In genomic region chr9:123976579-123976978, GRCh38 we compare ENCODE assay signal across 14 cellular contexts. TPM values are rescaled to one million over a fixed set of nuclear protein-coding genes. Genes with fewer than 3 reads are reported as not detected.
DNase-seq lines count a peak whose midpoint lies in the region; ATAC-seq, FAIRE-seq and TF ChIP-seq lines count a peak whose summit lies in the region.
"Not testable (repeated sequence)": the region's sequence is repeated elsewhere in the genome, so short reads cannot be mapped to it uniquely, and the experiment has no call there.
"Had no signal": no experiment of that assay in that cellular context is flagged by ENCODE, and none has a peak within 500 bp of the region (broad histone marks: within the 10 kb centered on the region; RNA-seq: fewer than 3 reads in every experiment).

No MANE protein-coding gene starts in this region.

- H3K27me3 Mint-ChIP-seq in GM23338 (ENCODE audit: insufficient read depth, low read depth, poor library complexity), result not testable (repeated sequence)
- peaks cover 36% of the 10 kb centered on the region for H3K27me3 Mint-ChIP-seq in WTC11 (ENCODE audit: low read depth)

- H3K18ac ChIP-seq in H1 (ENCODE audit: extremely low read depth, low read length), result not testable (repeated sequence)

- not testable (repeated sequence) for H3K56ac ChIP-seq in H1 (replicated peaks; ENCODE audit: insufficient read length, low read depth, low read length)

- H3K14ac ChIP-seq in H1 (ENCODE audit: insufficient read length), result not testable (repeated sequence)

- not testable (repeated sequence) for H3K27ac ChIP-seq in GM23338 (ENCODE audit: low read depth); HCT116 (ENCODE audit: low read depth, low read length); K562 (ENCODE audit: extremely low read depth, low read depth, low read length); H1 (ENCODE audit: low read depth, low read length); endothelial cell of umbilical vein (ENCODE audit: insufficient read depth, low read depth, low read length)

- H3K9me3 Mint-ChIP-seq in GM23338, WTC11: not testable (repeated sequence)

- H4K91ac ChIP-seq in H1 (replicated peaks; ENCODE audit: insufficient read length, low read length), result not testable (repeated sequence)

- not testable (repeated sequence) for H3K4me3 ChIP-seq in GM23338; HCT116 (replicated peaks in 1 of 2; ENCODE audit: low read depth in 1 of 2, low read length in 2 of 2); K562; H1 (ENCODE audit: extremely low read depth in 1 of 4, insufficient read depth in 2 of 4, low read depth in 3 of 4, low read length in 4 of 4); endothelial cell of umbilical vein (replicated peaks in 1 of 3; ENCODE audit: insufficient read depth in 1 of 3, low read depth in 1 of 3, low read length in 3 of 3)

- not testable (repeated sequence) for H3K4me2 ChIP-seq in GM23338; HCT116 (ENCODE audit: low read length); K562 (ENCODE audit: insufficient read depth, low read length); H1 (ENCODE audit: insufficient read depth in 1 of 2, low read depth in 2 of 2, low read length in 2 of 2); endothelial cell of umbilical vein (ENCODE audit: insufficient read depth, low read length)

- ATAC-seq in GM23338 (peak; percentile 76), HCT116 (0 out of 2 replicates have a peak, but pooled peaks have one; percentile 27), WTC11 (peak; percentile 79)
- ATAC-seq in K562, result not testable (repeated sequence)

- H3K79me1 ChIP-seq in H1 (ENCODE audit: low read depth, low read length), result not testable (repeated sequence)

- BruUV-seq in HCT116 (replicated peaks; lab: Mats Ljungman, UMichigan); K562 (replicated peaks; lab: Mats Ljungman, UMichigan); endothelial cell of umbilical vein (replicated peaks; lab: Mats Ljungman, UMichigan): not testable (repeated sequence)

- POLR2A ChIA-PET in HCT116 (lab: Charles Lee); WTC11 (lab: Charles Lee); H1 (lab: Charles Lee; ENCODE audit: partially characterized antibody); endothelial cell of umbilical vein (lab: Charles Lee): not testable (repeated sequence)
- POLR2A ChIA-PET in K562 (lab: Yijun Ruan, JAX), result interaction anchor here (0.8 to 1.2 kb wide), 3 partner anchors 12 to 913 kb away, joined by 3 to 6 read pairs (median 3); no protein-coding TSS in a partner anchor

- intact Hi-C loops in HCT116 (cut with micrococcal nuclease); K562 (cut with micrococcal nuclease); endothelial cell of umbilical vein (cut with micrococcal nuclease): not testable (repeated sequence)

- not testable (repeated sequence) for H4K5ac ChIP-seq in H1 (ENCODE audit: insufficient read length, low read depth, low read length)

- dilution Hi-C loops in endothelial cell of umbilical vein (cut with MboI; ENCODE audit: extremely low pct_ligation_motif_present, low sequenced_read_pairs), result not testable (repeated sequence)

- in situ Hi-C loops in K562 (cut with MboI), result not testable (repeated sequence)

- H3K79me2 ChIP-seq in GM23338 (replicated peaks; ENCODE audit: insufficient read depth); HCT116 (ENCODE audit: insufficient read depth, low read length); K562 (ENCODE audit: control insufficient read depth, insufficient read depth, low read length); H1 (ENCODE audit: control insufficient read depth in 1 of 2, insufficient read depth in 2 of 2, low read length in 2 of 2); endothelial cell of umbilical vein (ENCODE audit: control insufficient read depth, insufficient read depth, low read length): not testable (repeated sequence)

- H4K20me1 ChIP-seq in GM23338 (replicated peaks; ENCODE audit: insufficient read depth); HCT116 (ENCODE audit: insufficient read depth); K562 (replicated peaks; ENCODE audit: control insufficient read depth, insufficient read depth, low read length); endothelial cell of umbilical vein (replicated peaks; ENCODE audit: control insufficient read depth, extremely low read depth, insufficient read depth, low read length): not testable (repeated sequence)
- H4K20me1 ChIP-seq in H1 (replicated peaks in 1 of 2; ENCODE audit: control insufficient read depth in 1 of 2, insufficient read depth in 2 of 2, low read length in 2 of 2), result peaks cover 0 to 21% of the 10 kb centered on the region in 2 experiments

- peaks cover 12% of the 10 kb centered on the region for H3K9me2 ChIP-seq in GM23338 (ENCODE audit: insufficient read depth)
- H3K9me2 ChIP-seq in HCT116 (ENCODE audit: insufficient read depth), result not testable (repeated sequence)

- CTCF ChIA-PET in HCT116 (lab: Charles Lee); WTC11 (lab: Charles Lee); K562 (lab: Yijun Ruan, JAX; ENCODE audit: low intra/inter-chr PET ratio); endothelial cell of umbilical vein (lab: Charles Lee): not testable (repeated sequence)
- CTCF ChIA-PET in H1 (lab: Charles Lee; ENCODE audit: partially characterized antibody), result interaction anchor here (1.3 kb wide), 1 partner anchor 13 kb away, joined by 5 read pairs; no protein-coding TSS in a partner anchor

- not testable (repeated sequence) for H2BK120ac ChIP-seq in H1 (replicated peaks; ENCODE audit: low read depth, low read length)

- H3F3A ChIP-seq in GM23338 (replicated peaks; ENCODE audit: low read depth), result peaks cover 22% of the 10 kb centered on the region

- not testable (repeated sequence) for DNase-seq in GM23338 (ENCODE audit: low spot score); HCT116 (ENCODE audit: low read depth, low spot score); WTC11 (ENCODE audit: low spot score); K562 (ENCODE audit: extremely low read depth in 1 of 4, low spot score in 3 of 4); H1 (ENCODE audit: low read depth in 1 of 2, low spot score in 2 of 2); endothelial cell of umbilical vein (ENCODE audit: low read depth, low spot score)

- no CpG with 5 or more reads among the region's 9 CpGs for WGBS in K562 (ENCODE audit: insufficient coverage, low coverage, missing lambda C conversion rate)
- WGBS in H1 (ENCODE audit: extremely low coverage in 1 of 2, insufficient coverage in 1 of 2, insufficient read length in 1 of 2, insufficient replicate concordance in 2 of 2, low coverage in 1 of 2, low lambda C conversion rate in 2 of 2, missing lambda C conversion rate in 1 of 2), 2 experiments, result no CpG with 5 or more reads among the region's 9 CpGs

- not testable (repeated sequence) for TF ChIP-seq RAD21 in HCT116 (IDR thresholded peaks at IDR 0.05; ENCODE audit: low read depth); K562 (CRISPR knock-in tag; conservative IDR thresholded peaks at IDR 0.05 in 1 of 2, IDR thresholded peaks at IDR 0.05 in 1 of 2); H1 (IDR thresholded peaks at IDR 0.05 in 1 of 2, conservative IDR thresholded peaks at IDR 0.05 in 1 of 2; ENCODE audit: low read depth in 2 of 2, low read length in 2 of 2)

- not testable (repeated sequence) for H2BK12ac ChIP-seq in H1 (ENCODE audit: low read depth, low read length)

- H2AK5ac ChIP-seq in H1 (ENCODE audit: low read depth, low read length), result not testable (repeated sequence)

- peak; percentile 46 for FAIRE-seq in K562 (lab: Jason Lieb, UNC)
- FAIRE-seq in H1 (lab: Jason Lieb, UNC), result peak; percentile 73
- FAIRE-seq in endothelial cell of umbilical vein (lab: Jason Lieb, UNC), result peak; percentile 55

- H2BK20ac ChIP-seq in H1 (ENCODE audit: low read length), result not testable (repeated sequence)

- peaks cover 19% of the 10 kb centered on the region; the same call in 1 of the 2 replicates for H3K27me3 ChIP-seq in GM23338 (ENCODE audit: insufficient read depth)
- H3K27me3 ChIP-seq in HCT116 (ENCODE audit: insufficient read depth, low read length), result peaks cover 11% of the 10 kb centered on the region; the same call in 1 of the 2 replicates
- peaks cover 2 to 25% of the 10 kb centered on the region in 2 experiments; a peak in 3 of 5 replicates for H3K27me3 ChIP-seq in K562 (ENCODE audit: control insufficient read depth in 2 of 2, insufficient read depth in 2 of 2, low read length in 2 of 2)
- H3K27me3 ChIP-seq in H1 (replicated peaks in 1 of 4; ENCODE audit: control insufficient read depth in 3 of 4, extremely low read depth in 1 of 4, insufficient read depth in 3 of 4, low read length in 3 of 4), result not testable (repeated sequence)
- H3K27me3 ChIP-seq in endothelial cell of umbilical vein (ENCODE audit: control insufficient read depth in 2 of 2, insufficient read depth in 2 of 2, low read length in 2 of 2), result peaks cover 10 to 13% of the 10 kb centered on the region in 2 experiments

- H3K23me2 ChIP-seq in H1 (ENCODE audit: low read depth, low read length), result peaks cover 24% of the 10 kb centered on the region

- H3K4ac ChIP-seq in H1 (replicated peaks; ENCODE audit: insufficient read length, low read depth, low read length), result not testable (repeated sequence)

- H3K36me3 Mint-ChIP-seq in GM23338 (ENCODE audit: low read depth); WTC11: not testable (repeated sequence)

- not testable (repeated sequence) for H3K4me1 Mint-ChIP-seq in GM23338, WTC11

- not testable (repeated sequence) for H3K9me1 ChIP-seq in K562 (ENCODE audit: control insufficient read depth, insufficient read depth, low read length); endothelial cell of umbilical vein (replicated peaks; ENCODE audit: control insufficient read depth, extremely low read depth, insufficient read depth, low read length)

- H3K27ac Mint-ChIP-seq in GM23338, WTC11: not testable (repeated sequence)

- TF ChIP-seq CTCF in GM23338 (conservative IDR thresholded peaks at IDR 0.05; ENCODE audit: low read depth in 2 of 2); HCT116 (IDR thresholded peaks at IDR 0.05 in 2 of 3, conservative IDR thresholded peaks at IDR 0.05 in 1 of 3; ENCODE audit: borderline replicate concordance in 1 of 3, insufficient read depth in 1 of 3, low read depth in 2 of 3, low read length in 2 of 3); WTC11 (IDR thresholded peaks at IDR 0.05); K562 (IDR thresholded peaks at IDR 0.05 in 2 of 3, conservative IDR thresholded peaks at IDR 0.05 in 1 of 3; ENCODE audit: insufficient read depth in 2 of 3, low read depth in 1 of 3, low read length in 3 of 3); H1 (IDR thresholded peaks at IDR 0.05; ENCODE audit: control extremely low read depth in 1 of 3, insufficient read depth in 1 of 3, low read depth in 1 of 3, low read length in 3 of 3); endothelial cell of umbilical vein (IDR thresholded peaks at IDR 0.05; ENCODE audit: extremely low read depth in 1 of 2, insufficient read depth in 1 of 2, low read depth in 1 of 2, low read length in 2 of 2): not testable (repeated sequence)

- H4K8ac ChIP-seq in H1 (ENCODE audit: extremely low read depth, insufficient read depth, low read length), result not testable (repeated sequence)

- RAD21 ChIA-PET in HCT116 (lab: Charles Lee; ENCODE audit: low non-redundant PET in 1 of 2, low total read pairs in 2 of 2, uncharacterized antibody in 2 of 2, unreplicated experiment in 2 of 2), result not testable (repeated sequence)

- TF ChIP-seq EP300 in K562 (IDR thresholded peaks at IDR 0.05; ENCODE audit: low read length); H1 (IDR thresholded peaks at IDR 0.05; ENCODE audit: borderline replicate concordance in 1 of 2, low read depth in 2 of 2, low read length in 2 of 2): not testable (repeated sequence)

- H3K4me1 ChIP-seq in GM23338 (ENCODE audit: insufficient read depth); HCT116 (ENCODE audit: control insufficient read depth in 1 of 2, insufficient read depth in 2 of 2, low read length in 2 of 2); K562 (replicated peaks in 1 of 2; ENCODE audit: control insufficient read depth in 2 of 2, insufficient read depth in 2 of 2, low read length in 2 of 2); H1 (replicated peaks in 1 of 4; ENCODE audit: control insufficient read depth in 3 of 4, insufficient read depth in 4 of 4, low read length in 3 of 4); endothelial cell of umbilical vein (ENCODE audit: control insufficient read depth, extremely low read depth, insufficient read depth, low read length): not testable (repeated sequence)

- H2BK5ac ChIP-seq in H1 (ENCODE audit: low read depth, low read length), result not testable (repeated sequence)

- H3K23ac ChIP-seq in H1 (ENCODE audit: insufficient read length), result not testable (repeated sequence)

- H3K36me3 ChIP-seq in GM23338 (ENCODE audit: insufficient read depth); HCT116 (ENCODE audit: control insufficient read depth in 1 of 2, insufficient read depth in 2 of 2, low read length in 2 of 2); K562 (ENCODE audit: control insufficient read depth, insufficient read depth, low read length); H1 (ENCODE audit: control insufficient read depth in 2 of 4, insufficient read depth in 4 of 4, low read length in 3 of 4); endothelial cell of umbilical vein (ENCODE audit: control insufficient read depth in 2 of 2, extremely low read depth in 1 of 2, insufficient read depth in 2 of 2, low read length in 2 of 2): not testable (repeated sequence)

- not testable (repeated sequence) for H3K9ac ChIP-seq in HCT116 (ENCODE audit: low read length); K562 (ENCODE audit: insufficient read depth in 1 of 2, low read depth in 2 of 2, low read length in 2 of 2); H1 (replicated peaks in 1 of 4; ENCODE audit: extremely low read depth in 1 of 4, low read depth in 3 of 4, low read length in 3 of 4); endothelial cell of umbilical vein (replicated peaks; ENCODE audit: extremely low read depth, insufficient read depth, low read length)

- not testable (repeated sequence) for TF ChIP-seq POLR2A in HCT116 (IDR thresholded peaks at IDR 0.05; ENCODE audit: borderline replicate concordance, extremely low read depth, insufficient read depth, insufficient read length); K562 (conservative IDR thresholded peaks at IDR 0.05); H1 (IDR thresholded peaks at IDR 0.05; ENCODE audit: control extremely low read depth in 1 of 2, low read depth in 2 of 2, low read length in 2 of 2); endothelial cell of umbilical vein (IDR thresholded peaks at IDR 0.05; ENCODE audit: low read depth, low read length)

- not testable (repeated sequence) for H3K9me3 ChIP-seq in HCT116 (ENCODE audit: control insufficient read depth in 1 of 2, insufficient read depth in 1 of 2, low read depth in 1 of 2, low read length in 2 of 2); endothelial cell of umbilical vein (replicated peaks; ENCODE audit: control insufficient read depth, insufficient read depth, low read length)
- H3K9me3 ChIP-seq in K562 (replicated peaks; ENCODE audit: control insufficient read depth, insufficient read depth, low read depth, low read length) (peaks cover 20% of the 10 kb centered on the region; the same call in 1 of the 2 replicates), H1 (ENCODE audit: insufficient read depth in 2 of 2, low read depth in 1 of 2, low read length in 1 of 2) (peaks cover 3 to 22% of the 10 kb centered on the region in 2 experiments; a peak in 2 of 4 replicates)

- H2BK15ac ChIP-seq in H1 (ENCODE audit: low read length), result not testable (repeated sequence)

- H3K4me3 Mint-ChIP-seq in GM23338, WTC11: not testable (repeated sequence)

- H2AFZ ChIP-seq in GM23338; HCT116 (ENCODE audit: low read depth, low read length, poor library complexity, severe bottlenecking); K562 (ENCODE audit: low read depth, low read length); H1 (ENCODE audit: low read length); endothelial cell of umbilical vein (ENCODE audit: low read depth, low read length): not testable (repeated sequence)

RNA-seq across cellular contexts. Expression of gene LHX2, which starts 35.0 kb away (rescaled TPM):
- 0.19 and 1.7 TPM in 2 replicates for total RNA-seq in GM23338 (2014; rRNA removed; shearing (Covaris generic))
- polyA plus RNA-seq in GM23338 (2016; fragmentation: Nextera tagmentation; extraction: Ambion mirVana) (0.45 TPM in 1 of 2 replicates, not detected in the other), K562 (2011; rRNA removed) (not detected in 2 replicates), K562 (2014; fragmentation: Illumina TruSeq; extraction: Trizol) (not detected in 2 replicates), K562 (2014; fragmentation: Nextera tagmentation; extraction: Ambion mirVana) (not detected), K562 (2014; rRNA removed) (not detected in 2 replicates), H1 (2011; rRNA removed) (0.72 and 0.86 TPM in 2 replicates), endothelial cell of umbilical vein (0.03 TPM in 1 of 2 replicates, not detected in the other)
- total RNA-seq in HCT116 (2021; ENCODE audit: unreplicated experiment) (10.2 TPM), WTC11 (2021) (0.42 to 0.50 TPM in 2 of 3 replicates, not detected in the other), K562 (2014; rRNA removed) (not detected in 2 replicates), K562 (2014; rRNA removed; fragmentation: Illumina TruSeq; extraction: Trizol) (not detected in 2 replicates), K562 (2015; rRNA removed; fragmentation: Illumina TruSeq; extraction: Trizol) (not detected in 2 replicates), K562 (2021) (0.07 TPM in 1 of 2 replicates, not detected in the other), endothelial cell of umbilical vein (not detected in 2 replicates)
- 7.7 and 9.7 TPM in 2 replicates for polyA plus RNA-seq in HCT116 (2012)
- not detected in 2 replicates for total RNA-seq in K562 (2011; cell fraction: chromatin; rRNA removed; ENCODE audit: low replicate concordance)
- total RNA-seq in K562 (2011; cell fraction: nucleolus; rRNA removed), result not detected in 2 replicates
- total RNA-seq in K562 (2011; cell fraction: nucleoplasm; rRNA removed), result not detected in 2 replicates
- not detected in 2 replicates for polyA plus RNA-seq in K562 (2011; cell fraction: cytosol; rRNA removed)
- polyA plus RNA-seq in K562 (2011; cell fraction: nucleus; rRNA removed), result not detected in 2 replicates
- 0.14 TPM in 1 of 2 replicates, not detected in the other for polyA plus RNA-seq in K562 (2012)
- not detected in 2 replicates for polyA minus RNA-seq in K562 (2011; rRNA and poly(A)+ RNA removed)
- polyA minus RNA-seq in K562 (2011; cell fraction: cytosol; rRNA and poly(A)+ RNA removed), result not detected in 2 replicates
- not detected in 2 replicates for polyA minus RNA-seq in K562 (2011; cell fraction: nucleus; rRNA and poly(A)+ RNA removed)
- 0.11 and 0.17 TPM in 2 replicates for total RNA-seq in H1 (2021; fragmentation: NEBNext Ultra II Directional; extraction: Animal tissue kit (Norgen Biotek cat#: 25700))
- polyA plus RNA-seq in H1 (2011; cell fraction: cytosol; rRNA removed), result 0.66 TPM
- polyA plus RNA-seq in H1 (2011; cell fraction: nucleus; rRNA removed), result 0.20 TPM
- 0.31 to 0.59 TPM (median 0.37 TPM) in 3 of 4 replicates, not detected in the other for polyA plus RNA-seq in H1 (2012, experiment 1 of 2)
- 0.66 TPM for polyA plus RNA-seq in H1 (2012, experiment 2 of 2)
- 0.34 TPM for polyA plus RNA-seq in H1 (2013, experiment 1 of 2)
- polyA plus RNA-seq in H1 (2013, experiment 2 of 2), result 0.20 TPM
- polyA minus RNA-seq in H1 (2011; rRNA and poly(A)+ RNA removed), result 0.49 TPM in 1 of 2 replicates, not detected in the other
- polyA minus RNA-seq in H1 (2011; cell fraction: cytosol; rRNA and poly(A)+ RNA removed), result not detected
- 0.50 TPM for polyA minus RNA-seq in H1 (2011; cell fraction: nucleus; rRNA and poly(A)+ RNA removed)
- polyA plus RNA-seq in endothelial cell of umbilical vein (2011; cell fraction: cytosol; rRNA removed), result 0.07 TPM in 1 of 2 replicates, not detected in the other
- polyA plus RNA-seq in endothelial cell of umbilical vein (2011; cell fraction: nucleus; rRNA removed), result not detected in 2 replicates
- polyA plus RNA-seq in endothelial cell of umbilical vein (2012), result not detected in 2 replicates
- not detected in 2 replicates for polyA minus RNA-seq in endothelial cell of umbilical vein
- polyA minus RNA-seq in endothelial cell of umbilical vein (2011; cell fraction: cytosol; rRNA and poly(A)+ RNA removed), result 16.5 TPM
- polyA minus RNA-seq in endothelial cell of umbilical vein (2011; cell fraction: nucleus; rRNA and poly(A)+ RNA removed), result not detected in 2 replicates
- total RNA-seq: B cell; Calu3; CD4-positive, alpha-beta memory T cell; CD4-positive, CD25-positive, alpha-beta regulatory T cell; CD8-positive, alpha-beta memory T cell; CD8-positive, alpha-beta T cell had no signal
- polyA plus RNA-seq: AG04450; CD14-positive monocyte; CD4-positive, alpha-beta memory T cell; CD4-positive, CD25-positive, alpha-beta regulatory T cell; CD8-positive, alpha-beta memory T cell had no signal

RNA-seq across cellular contexts. Expression of gene DENND1A, which starts 46.7 kb away (rescaled TPM):
- 27.7 and 28.7 TPM in 2 replicates for total RNA-seq in GM23338 (2014; rRNA removed; shearing (Covaris generic))
- polyA plus RNA-seq in GM23338 (2016; fragmentation: Nextera tagmentation; extraction: Ambion mirVana) (12.5 and 13.1 TPM in 2 replicates), K562 (2011; rRNA removed) (29.5 and 41.9 TPM in 2 replicates), K562 (2014; fragmentation: Illumina TruSeq; extraction: Trizol) (19.1 and 25.8 TPM in 2 replicates), K562 (2014; fragmentation: Nextera tagmentation; extraction: Ambion mirVana) (1 to 10 TPM; 7.6 to 7.7 TPM), K562 (2014; rRNA removed) (17.3 and 22.7 TPM in 2 replicates), H1 (2011; rRNA removed) (24.1 and 33.9 TPM in 2 replicates), endothelial cell of umbilical vein (23.6 and 24.5 TPM in 2 replicates)
- total RNA-seq in HCT116 (2021; ENCODE audit: unreplicated experiment) (33.0 TPM), WTC11 (2021) (22.4 to 23.5 TPM (median 23.1 TPM) in 3 replicates), K562 (2014; rRNA removed) (15.6 and 15.7 TPM in 2 replicates), K562 (2014; rRNA removed; fragmentation: Illumina TruSeq; extraction: Trizol) (12.8 and 13.3 TPM in 2 replicates), K562 (2015; rRNA removed; fragmentation: Illumina TruSeq; extraction: Trizol) (10.2 and 12.7 TPM in 2 replicates), K562 (2021) (27.9 and 28.5 TPM in 2 replicates), endothelial cell of umbilical vein (15.7 and 18.5 TPM in 2 replicates)
- polyA plus RNA-seq in HCT116 (2012), result 29.3 and 36.2 TPM in 2 replicates
- 113 and 184 TPM in 2 replicates for total RNA-seq in K562 (2011; cell fraction: chromatin; rRNA removed; ENCODE audit: low replicate concordance)
- 47.5 and 54.5 TPM in 2 replicates for total RNA-seq in K562 (2011; cell fraction: nucleolus; rRNA removed)
- total RNA-seq in K562 (2011; cell fraction: nucleoplasm; rRNA removed), result 95.0 and 115 TPM in 2 replicates
- 52.6 and 55.0 TPM in 2 replicates for polyA plus RNA-seq in K562 (2011; cell fraction: cytosol; rRNA removed)
- polyA plus RNA-seq in K562 (2011; cell fraction: nucleus; rRNA removed), result 45.9 and 63.9 TPM in 2 replicates
- 20.1 and 23.6 TPM in 2 replicates for polyA plus RNA-seq in K562 (2012)
- 38.7 and 44.7 TPM in 2 replicates for polyA minus RNA-seq in K562 (2011; rRNA and poly(A)+ RNA removed)
- 22.0 and 34.3 TPM in 2 replicates for polyA minus RNA-seq in K562 (2011; cell fraction: cytosol; rRNA and poly(A)+ RNA removed)
- 28.7 and 29.8 TPM in 2 replicates for polyA minus RNA-seq in K562 (2011; cell fraction: nucleus; rRNA and poly(A)+ RNA removed)
- total RNA-seq in H1 (2021; fragmentation: NEBNext Ultra II Directional; extraction: Animal tissue kit (Norgen Biotek cat#: 25700)), result 26.2 and 26.4 TPM in 2 replicates
- 18.7 TPM for polyA plus RNA-seq in H1 (2011; cell fraction: cytosol; rRNA removed)
- 61.5 TPM for polyA plus RNA-seq in H1 (2011; cell fraction: nucleus; rRNA removed)
- polyA plus RNA-seq in H1 (2012, experiment 1 of 2), result 21.8 to 25.4 TPM (median 24.1 TPM) in 4 replicates
- polyA plus RNA-seq in H1 (2012, experiment 2 of 2), result 18.2 TPM
- 16.0 TPM for polyA plus RNA-seq in H1 (2013, experiment 1 of 2)
- 16.8 TPM for polyA plus RNA-seq in H1 (2013, experiment 2 of 2)
- 74.1 and 91.8 TPM in 2 replicates for polyA minus RNA-seq in H1 (2011; rRNA and poly(A)+ RNA removed)
- polyA minus RNA-seq in H1 (2011; cell fraction: cytosol; rRNA and poly(A)+ RNA removed), result 30.5 TPM
- 81.2 TPM for polyA minus RNA-seq in H1 (2011; cell fraction: nucleus; rRNA and poly(A)+ RNA removed)
- polyA plus RNA-seq in endothelial cell of umbilical vein (2011; cell fraction: cytosol; rRNA removed), result 18.9 and 21.1 TPM in 2 replicates
- polyA plus RNA-seq in endothelial cell of umbilical vein (2011; cell fraction: nucleus; rRNA removed), result 24.8 and 26.8 TPM in 2 replicates
- polyA plus RNA-seq in endothelial cell of umbilical vein (2012), result 17.3 and 22.7 TPM in 2 replicates
- 47.1 and 58.8 TPM in 2 replicates for polyA minus RNA-seq in endothelial cell of umbilical vein
- 41.7 TPM for polyA minus RNA-seq in endothelial cell of umbilical vein (2011; cell fraction: cytosol; rRNA and poly(A)+ RNA removed)
- 33.5 and 66.7 TPM in 2 replicates for polyA minus RNA-seq in endothelial cell of umbilical vein (2011; cell fraction: nucleus; rRNA and poly(A)+ RNA removed)
